9 cellular contexts compared by ENCODE assay signal in genomic region chr13:113454936-113455335, GRCh38.
"Had no signal": no experiment of that assay in that cellular context is flagged by ENCODE, and none has a peak within 500 bp of the region (broad histone marks: within the 10 kb centered on the region; RNA-seq: fewer than 3 reads in every experiment).

No MANE protein-coding gene starts in this region.

- H3K9me3 Mint-ChIP-seq: activated CD4-positive, alpha-beta T cell treated with anti-CD3 and anti-CD28 coated beads, Interleukin-2, amount 10 ng/mL, durations not matched to agents 24 days and 14 days; activated naive CD4-positive, alpha-beta T cell treated with anti-CD3 and anti-CD28 coated beads for 36 hours; stimulated activated effector memory CD8-positive, alpha-beta T cell treated with anti-CD3 and anti-CD28 coated beads, Interleukin-12 subunit alpha, Interleukin-12 subunit beta, amount 100 ng/mL, for 72 hours had no signal

- H3K4me1 Mint-ChIP-seq: activated CD4-positive, alpha-beta T cell treated with anti-CD3 and anti-CD28 coated beads, Interleukin-2, amount 10 ng/mL, durations not matched to agents 24 days and 14 days; stimulated activated effector memory CD8-positive, alpha-beta T cell treated with anti-CD3 and anti-CD28 coated beads, Interleukin-12 subunit alpha, Interleukin-12 subunit beta, amount 100 ng/mL, for 72 hours had no signal

- H3K27me3 Mint-ChIP-seq: activated CD4-positive, alpha-beta T cell treated with anti-CD3 and anti-CD28 coated beads, Interleukin-2, amount 10 ng/mL, durations not matched to agents 24 days and 14 days; T-helper 17 cell had no signal

- H3K4me3 Mint-ChIP-seq: activated CD4-positive, alpha-beta T cell treated with anti-CD3 and anti-CD28 coated beads, Interleukin-2, amount 10 ng/mL, durations not matched to agents 24 days and 14 days; activated CD8-positive, alpha-beta T cell treated with anti-CD3 and anti-CD28 coated beads, Interleukin-2, amount 10 ng/mL, durations not matched to agents 7 days and 5 days; activated naive CD4-positive, alpha-beta T cell treated with anti-CD3 and anti-CD28 coated beads for 36 hours; stimulated activated effector memory CD8-positive, alpha-beta T cell treated with anti-CD3 and anti-CD28 coated beads, Interleukin-12 subunit alpha, Interleukin-12 subunit beta, amount 100 ng/mL, for 72 hours; T-helper 17 cell had no signal

- H3K27me3 ChIP-seq: colonic mucosa had no signal

- DNase-seq: activated CD4-positive, alpha-beta T cell treated with anti-CD3 and anti-CD28 coated beads, Interleukin-2, amount 10 ng/mL, durations not matched to agents 24 days and 14 days; activated CD4-positive, CD25-positive, alpha-beta regulatory T cell; activated CD8-positive, alpha-beta T cell treated with anti-CD3 and anti-CD28 coated beads, Interleukin-2, amount 10 ng/mL, durations not matched to agents 7 days and 5 days; activated naive CD4-positive, alpha-beta T cell treated with anti-CD3 and anti-CD28 coated beads for 36 hours; colonic mucosa; lower lobe of right lung; midbrain; T-helper 17 cell had no signal

- H3K4me3 ChIP-seq: colonic mucosa, lower lobe of right lung had no signal

- H3K4me1 ChIP-seq: colonic mucosa had no signal

- H3K9me3 ChIP-seq: colonic mucosa, lower lobe of right lung had no signal

- H3K27ac ChIP-seq: colonic mucosa, lower lobe of right lung had no signal

- H3K27ac Mint-ChIP-seq: activated CD4-positive, alpha-beta T cell treated with anti-CD3 and anti-CD28 coated beads, Interleukin-2, amount 10 ng/mL, durations not matched to agents 24 days and 14 days; activated CD8-positive, alpha-beta T cell treated with anti-CD3 and anti-CD28 coated beads, Interleukin-2, amount 10 ng/mL, durations not matched to agents 7 days and 5 days; activated naive CD4-positive, alpha-beta T cell treated with anti-CD3 and anti-CD28 coated beads for 36 hours; stimulated activated effector memory CD8-positive, alpha-beta T cell treated with anti-CD3 and anti-CD28 coated beads, Interleukin-12 subunit alpha, Interleukin-12 subunit beta, amount 100 ng/mL, for 72 hours had no signal
